8 cellular contexts compared by ENCODE assay signal in genomic region chr6:168865-169455, GRCh38.
DNase-seq lines count a peak whose midpoint lies in the region; ATAC-seq, FAIRE-seq and TF ChIP-seq lines count a peak whose summit lies in the region.

No MANE protein-coding gene starts in this region.

- peaks cover 2% of the 10 kb centered on the region for H3K4me1 Mint-ChIP-seq in activated T-cell treated with anti-CD3 and anti-CD28 coated beads, Interleukin-2, amount 50 U/mL, for 24 hours (ENCODE audit: low read depth)

- CTCF ChIA-PET in K562 (lab: Yijun Ruan, JAX; ENCODE audit: low intra/inter-chr PET ratio) = interaction anchor here (0.6 to 1.4 kb wide), 4 partner anchors 20 to 240 kb away, joined by 3 to 6 read pairs (median 4); no protein-coding TSS in a partner anchor

- WGBS in K562 (ENCODE audit: insufficient coverage, low coverage, missing lambda C conversion rate) = 34% methylated on average over 3 of the region's 3 CpGs

- H3K36me3 Mint-ChIP-seq in activated T-cell treated with anti-CD3 and anti-CD28 coated beads, Interleukin-2, amount 50 U/mL, for 24 hours (ENCODE audit: low read depth) = no peaks in the 10 kb centered on the region

- no peak overlapping the region for H3K27ac Mint-ChIP-seq in activated T-cell treated with anti-CD3 and anti-CD28 coated beads, Interleukin-2, amount 50 U/mL, for 24 hours

- TF ChIP-seq RAD21 in K562 (CRISPR knock-in tag; conservative IDR thresholded peaks at IDR 0.05 in 1 of 2, IDR thresholded peaks at IDR 0.05 in 1 of 2) = peak; percentile 68 to 80

- POLR2A ChIA-PET in K562 (lab: Yijun Ruan, JAX) = no interaction called here

- FAIRE-seq in K562 (lab: Jason Lieb, UNC) = peak; percentile 85

- H3K4me3 Mint-ChIP-seq in activated T-cell treated with anti-CD3 and anti-CD28 coated beads, Interleukin-2, amount 50 U/mL, for 24 hours = no peak overlapping the region

- peak; percentile 55 to 80 (median 57); a peak in 4 of 6 replicates for TF ChIP-seq CTCF in K562 (IDR thresholded peaks at IDR 0.05 in 2 of 3, conservative IDR thresholded peaks at IDR 0.05 in 1 of 3; ENCODE audit: insufficient read depth in 2 of 3, low read depth in 1 of 3, low read length in 3 of 3)

- H3K9me1 ChIP-seq in K562 (ENCODE audit: control insufficient read depth, insufficient read depth, low read length) = no peaks in the 10 kb centered on the region

- in situ Hi-C loops in K562 (cut with MboI) = no loop called here

- H4K20me1 ChIP-seq in K562 (replicated peaks; ENCODE audit: control insufficient read depth, insufficient read depth, low read length) = no peaks in the 10 kb centered on the region

- no peaks in the 10 kb centered on the region; a peak in 1 of 5 replicates for H3K27me3 ChIP-seq in K562 (ENCODE audit: control insufficient read depth in 2 of 2, insufficient read depth in 2 of 2, low read length in 2 of 2)

- H3K9me3 ChIP-seq in K562 (replicated peaks; ENCODE audit: control insufficient read depth, insufficient read depth, low read depth, low read length) = no peaks in the 10 kb centered on the region

- H3K79me2 ChIP-seq in K562 (ENCODE audit: control insufficient read depth, insufficient read depth, low read length) = no peaks in the 10 kb centered on the region

- peaks cover 6% of the 10 kb centered on the region for H3K9me3 Mint-ChIP-seq in activated T-cell treated with anti-CD3 and anti-CD28 coated beads, Interleukin-2, amount 50 U/mL, for 24 hours

- H3K4me1 ChIP-seq in K562 (replicated peaks in 1 of 2; ENCODE audit: control insufficient read depth in 2 of 2, insufficient read depth in 2 of 2, low read length in 2 of 2) = no peaks in the 10 kb centered on the region

- DNase-seq in SKM-1 treated with dmso at 0.1 percent for 144 hours (lab: John Stamatoyannopoulos, UW; ENCODE audit: unreplicated experiment) (peak; percentile 38), SKM-1 (lab: John Stamatoyannopoulos, UW; ENCODE audit: unreplicated experiment) (no peak), NCI-H2081 treated with DMSO at 0.1 percent for 48 hours (lab: John Stamatoyannopoulos, UW) (peak; percentile 7), K562 (ENCODE audit: extremely low read depth in 1 of 4, low spot score in 3 of 4) (peak in 3 of 4 experiments; percentile 44 to 49 (median 44)), kidney tubule cell (ENCODE audit: low spot score) (peak; percentile 60)
- DNase-seq in activated T-cell treated with anti-CD3 and anti-CD28 coated beads, Interleukin-2, amount 50 U/mL, for 24 hours = no peak

- peaks cover 2% of the 10 kb centered on the region for H3K27me3 Mint-ChIP-seq in activated T-cell treated with anti-CD3 and anti-CD28 coated beads, Interleukin-2, amount 50 U/mL, for 24 hours

- H3K36me3 ChIP-seq in K562 (ENCODE audit: control insufficient read depth, insufficient read depth, low read length) = no peaks in the 10 kb centered on the region

- H3K27ac ChIP-seq in K562 (ENCODE audit: extremely low read depth, low read depth, low read length) = no peak overlapping the region

- ATAC-seq in K562 (peak; percentile 77), GM18867 (IDR thresholded peaks at IDR 0.05; ENCODE audit: unreplicated experiment) (no peak), GM19395 (IDR thresholded peaks at IDR 0.05; ENCODE audit: unreplicated experiment) (no peak)

- no peak for TF ChIP-seq EP300 in K562 (IDR thresholded peaks at IDR 0.05; ENCODE audit: low read length)

- H3K4me3 ChIP-seq in K562 = no peak overlapping the region

- no peak overlapping the region for H3K4me2 ChIP-seq in K562 (ENCODE audit: insufficient read depth, low read length)

- H3K9ac ChIP-seq in K562 (ENCODE audit: insufficient read depth in 1 of 2, low read depth in 2 of 2, low read length in 2 of 2) = no peak overlapping the region

- intact Hi-C loops in K562 (cut with micrococcal nuclease) = no loop called here

- H2AFZ ChIP-seq in K562 (ENCODE audit: low read depth, low read length) = no peak overlapping the region

- TF ChIP-seq POLR2A in K562 (conservative IDR thresholded peaks at IDR 0.05) = no peak

- BruUV-seq in K562 (replicated peaks; lab: Mats Ljungman, UMichigan) = no TSS peak

TF ChIP-seq in K562, 482 proteins besides CTCF, POLR2A, EP300 and RAD21:
- TF ChIP-seq MYBL2 (IDR thresholded peaks at IDR 0.05; ENCODE audit: low read depth) (no peak), MYBL2 (CRISPR knock-in tag; IDR thresholded peaks at IDR 0.05; ENCODE audit: borderline replicate concordance) (no peak), TOE1 (IDR thresholded peaks at IDR 0.05; ENCODE audit: borderline replicate concordance) (no peak), TOE1 (CRISPR knock-in tag; IDR thresholded peaks at IDR 0.05; ENCODE audit: borderline replicate concordance, low read depth) (no peak), CEBPB (tag; IDR thresholded peaks at IDR 0.05) (0 out of 2 replicates have a peak, but pooled peaks have one; percentile 46), SMC3 (conservative IDR thresholded peaks at IDR 0.05; ENCODE audit: insufficient read depth, low read depth, low read length) (peak; percentile 37; the same call in 1 of the 2 replicates), DEAF1 (CRISPR knock-in tag; IDR thresholded peaks at IDR 0.05) (peak; percentile 52; the same call in 1 of the 2 replicates), MCM3 (IDR thresholded peaks at IDR 0.05) (no peak), DDX20 (tag; IDR thresholded peaks at IDR 0.05; ENCODE audit: low read depth) (0 out of 2 replicates have a peak, but pooled peaks have one; percentile 27), PKNOX1 (IDR thresholded peaks at IDR 0.05) (no peak), BRCA1 (IDR thresholded peaks at IDR 0.05) (no peak), BRCA1 (CRISPR knock-in tag; IDR thresholded peaks at IDR 0.05) (no peak)
TF ChIP-seq in K562: peak in this region for 4.

Comparison
In these comparisons a context has a peak if more than half of its experiments do, and no peak if none do; other contexts are left out.
1. DNase-seq: peak in SKM-1 treated with dmso at 0.1 percent for 144 hours (single experiment), NCI-H2081 treated with DMSO at 0.1 percent for 48 hours (single experiment), K562 (3 of 4) and kidney tubule cell (single experiment); none in SKM-1 (single experiment) and activated T-cell treated with anti-CD3 and anti-CD28 coated beads, Interleukin-2, amount 50 U/mL, for 24 hours (single experiment).